In the genomic region with DNA sequence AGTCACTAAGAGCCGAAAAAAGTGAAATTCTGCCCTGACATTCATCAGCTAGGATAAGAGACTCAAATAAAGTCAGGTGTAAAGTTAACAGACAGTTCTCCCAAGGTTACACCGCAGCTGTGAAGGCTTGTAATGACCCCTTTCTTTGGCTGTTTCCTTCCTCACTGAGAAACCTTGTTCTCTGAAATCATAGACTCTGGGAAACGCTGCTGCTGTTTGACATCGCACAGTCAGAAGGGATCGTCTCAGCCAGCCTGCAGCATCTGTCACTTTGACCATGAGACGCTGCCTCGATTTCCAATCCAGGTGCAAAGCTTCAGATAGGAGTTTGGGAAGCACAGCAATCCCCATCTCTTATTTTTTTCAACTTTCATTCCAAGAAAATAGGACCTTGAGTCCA, we compare ENCODE assay signal across 8 cellular contexts. TPM values are rescaled to one million over a fixed set of nuclear protein-coding genes. Genes with fewer than 3 reads are reported as not detected.
DNase-seq lines count a peak whose midpoint lies in the region; ATAC-seq and TF ChIP-seq lines count a peak whose summit lies in the region.

No MANE protein-coding gene starts in this region.

- H3K9ac ChIP-seq in H9 (ENCODE audit: extremely low read depth, insufficient read length, low read length) (peak overlapping the region; percentile 10), smooth muscle cell (ENCODE audit: low read depth) (no peak overlapping the region)

- H3K23me2 ChIP-seq in H9 (ENCODE audit: insufficient read length, low read depth, low read length, poor library complexity, severe bottlenecking), result peaks cover 7% of the 10 kb centered on the region

- H3K27me3 ChIP-seq in H9 (ENCODE audit: insufficient read depth, low read length) (no peaks in the 10 kb centered on the region; the same call in 1 of the 2 replicates), gastroesophageal sphincter (no peaks in the 10 kb centered on the region), smooth muscle cell (ENCODE audit: low read depth) (no peaks in the 10 kb centered on the region)

- H3K9me3 Mint-ChIP-seq in H9, result no peaks in the 10 kb centered on the region; a peak in 1 of 5 replicates

- H3K18ac ChIP-seq in H9 (ENCODE audit: insufficient read length, low read depth, low read length), result peak overlapping the region; percentile 5

- no peak overlapping the region for H2BK120ac ChIP-seq in H9 (ENCODE audit: low read depth, low read length, poor library complexity, severe bottlenecking)

- no peak overlapping the region for H2BK12ac ChIP-seq in H9 (ENCODE audit: insufficient read length, low read depth, low read length)

- TF ChIP-seq EP300 in gastroesophageal sphincter (IDR thresholded peaks at IDR 0.05), result no peak

- WGBS in H9 (ENCODE audit: extremely low coverage, insufficient read length, low lambda C conversion rate), result no CpG with 5 or more reads among the region's 7 CpGs
- 5 to 15% methylated on average over 4 to 7 of the region's 7 CpGs for WGBS in gastroesophageal sphincter (ENCODE audit: low coverage in 1 of 2), 2 donors
- 54% methylated on average over 7 of the region's 7 CpGs for WGBS in smooth muscle cell (ENCODE audit: low lambda C conversion rate)

- H2AK5ac ChIP-seq in H9 (ENCODE audit: insufficient read length, low read length), result no peak overlapping the region

- H3K9me3 ChIP-seq in H9 (ENCODE audit: control insufficient read depth, low read depth, low read length) (no peaks in the 10 kb centered on the region), T-helper 17 cell (ENCODE audit: control insufficient read depth, low read length, poor library complexity, severe bottlenecking) (no peaks in the 10 kb centered on the region), gastroesophageal sphincter (no peaks in the 10 kb centered on the region), smooth muscle cell (replicated peaks; ENCODE audit: low read depth) (no peaks in the 10 kb centered on the region)

- H3T11ph ChIP-seq in H9 (ENCODE audit: low read length), result no peak overlapping the region

- H3K36me3 ChIP-seq in gastroesophageal sphincter (peaks cover 0 to 21% of the 10 kb centered on the region in 2 donors), smooth muscle cell (ENCODE audit: low read depth) (no peaks in the 10 kb centered on the region)

- no peaks in the 10 kb centered on the region for H3K36me3 Mint-ChIP-seq in H9 (ENCODE audit: insufficient read depth in 1 of 3, low read depth in 3 of 3)
- H3K36me3 Mint-ChIP-seq in T-helper 17 cell (ENCODE audit: low read depth), result no peaks in the 10 kb centered on the region

- H3K27ac ChIP-seq in H9 (ENCODE audit: insufficient read length, low read depth, low read length) (no peak overlapping the region), gastroesophageal sphincter (peak overlapping the region; percentile 82 to 97 (median 93)), smooth muscle cell (ENCODE audit: low read depth) (no peak overlapping the region)

- no peak overlapping the region for H2BK15ac ChIP-seq in H9 (ENCODE audit: low read depth, low read length)

- H3K14ac ChIP-seq in H9 (ENCODE audit: insufficient read depth, low read length), result no peak overlapping the region; the same call in 1 of the 2 replicates

- no peak overlapping the region for H4K8ac ChIP-seq in H9 (replicated peaks; ENCODE audit: insufficient read length, low read depth, low read length)

- H3K4me3 Mint-ChIP-seq in H9 (peak overlapping the region; percentile 74 to 87), T-helper 17 cell (peak overlapping the region; percentile 88)

- H2BK5ac ChIP-seq in H9 (ENCODE audit: insufficient read length, low read length), result no peak overlapping the region

- TF ChIP-seq POLR2A in gastroesophageal sphincter (IDR thresholded peaks at IDR 0.05), result no peak

- peaks cover 3% of the 10 kb centered on the region; the same call in 1 of the 2 replicates for H3K4me1 ChIP-seq in H9 (ENCODE audit: insufficient read depth, low read length)
- peaks cover 0 to 57% (median 3%) of the 10 kb centered on the region in 3 donors for H3K4me1 ChIP-seq in gastroesophageal sphincter
- peaks cover 8% of the 10 kb centered on the region for H3K4me1 ChIP-seq in smooth muscle cell (ENCODE audit: low read depth)

- ATAC-seq in T-helper 17 cell (no peak), gastroesophageal sphincter (no peak), GM18861 (IDR thresholded peaks at IDR 0.05; ENCODE audit: unreplicated experiment) (no peak)

- no peak overlapping the region for H2BK20ac ChIP-seq in H9 (ENCODE audit: low read depth, low read length, poor library complexity, severe bottlenecking)

- H4K20me1 ChIP-seq in H9 (ENCODE audit: control insufficient read depth, insufficient read depth, insufficient read length), result peaks cover 2% of the 10 kb centered on the region
- H4K20me1 ChIP-seq in smooth muscle cell (ENCODE audit: low read depth), result no peaks in the 10 kb centered on the region

- H3K79me2 ChIP-seq in H9 (ENCODE audit: insufficient read depth, low read length) (no peaks in the 10 kb centered on the region), smooth muscle cell (ENCODE audit: low read depth) (no peaks in the 10 kb centered on the region)

- DNase-seq in H9, result no peak
- DNase-seq in T-helper 17 cell, result no peak
- no peak for DNase-seq in smooth muscle cell (lab: John Stamatoyannopoulos, UW; ENCODE audit: unreplicated experiment)
- DNase-seq in nucleus accumbens (lab: John Stamatoyannopoulos, UW), result no peak
- DNase-seq in activated CD8-positive, alpha-beta memory T cell treated with anti-CD3 and anti-CD28 coated beads, Interleukin-2, amount 50 U/mL, for 48 hours, result no peak
- no peak for DNase-seq in DMS79 treated with DMSO at 0.1 percent for 48 hours (lab: John Stamatoyannopoulos, UW)

- no peak overlapping the region for H4K5ac ChIP-seq in H9 (ENCODE audit: insufficient read length, low read depth, low read length)

- H3K27me3 Mint-ChIP-seq in H9 (ENCODE audit: low read depth), result peaks cover 16% of the 10 kb centered on the region
- no peaks in the 10 kb centered on the region for H3K27me3 Mint-ChIP-seq in T-helper 17 cell

- H3K4me2 ChIP-seq in H9 (ENCODE audit: insufficient read depth, insufficient read length, low read length) (peak overlapping the region; percentile 70), smooth muscle cell (peak overlapping the region; percentile 89)

- H3F3A ChIP-seq in smooth muscle cell (ENCODE audit: low read depth), result peaks cover 5% of the 10 kb centered on the region

- no peak overlapping the region for H3K23ac ChIP-seq in H9 (ENCODE audit: insufficient read length, low read depth, low read length)

- H3K4me1 Mint-ChIP-seq in H9 (peaks cover 33 to 53% of the 10 kb centered on the region in 2 experiments), T-helper 17 cell (peaks cover 27% of the 10 kb centered on the region)

- no peak overlapping the region for H4K91ac ChIP-seq in H9 (ENCODE audit: insufficient read length, low read depth, low read length)

- no peak overlapping the region for H3K27ac Mint-ChIP-seq in H9
- peak overlapping the region; percentile 66 for H3K27ac Mint-ChIP-seq in T-helper 17 cell

- no peak overlapping the region for H3K56ac ChIP-seq in H9 (ENCODE audit: insufficient read length, low read depth, low read length)

- H3K4me3 ChIP-seq in gastroesophageal sphincter, result peak overlapping the region; percentile 74 to 87
- peak overlapping the region; percentile 63 for H3K4me3 ChIP-seq in smooth muscle cell

- no peak for TF ChIP-seq CTCF in H9 (conservative IDR thresholded peaks at IDR 0.05)
- no peak for TF ChIP-seq CTCF in gastroesophageal sphincter (IDR thresholded peaks at IDR 0.05)
- no peak for TF ChIP-seq CTCF in smooth muscle cell (IDR thresholded peaks at IDR 0.05; ENCODE audit: borderline replicate concordance, insufficient read depth, poor library complexity, severe bottlenecking)

- no peaks in the 10 kb centered on the region for H3K79me1 ChIP-seq in H9 (ENCODE audit: insufficient read depth, low read depth, low read length, poor library complexity, severe bottlenecking)

- H3K4ac ChIP-seq in H9 (ENCODE audit: low read depth, low read length), result no peak overlapping the region

- H2AFZ ChIP-seq in H9 (ENCODE audit: low read length), result no peak overlapping the region
- no peak overlapping the region for H2AFZ ChIP-seq in smooth muscle cell (ENCODE audit: low read depth)

RNA-seq across cellular contexts. Expression of gene BCAT2, which starts 0.7 kb away (rescaled TPM):
- total RNA-seq in H9 (2021) (30.6 and 32.7 TPM in 2 replicates), T-helper 17 cell (10 to 100 TPM; 14.0 to 14.6 TPM), gastroesophageal sphincter (10 to 100 TPM; 46.6 to 77.8 (median 57.8) TPM), smooth muscle cell (11.8 and 24.9 TPM in 2 replicates)
- 30.9 and 45.4 TPM in 2 replicates for polyA plus RNA-seq in smooth muscle cell

RNA-seq across cellular contexts. Expression of gene HSD17B14, which starts 26.1 kb away (rescaled TPM):
- total RNA-seq in H9 (2021) (11.2 and 11.6 TPM in 2 replicates), T-helper 17 cell (under 1 TPM in 1 of 2 donors, not detected in 1; 0.44 TPM), gastroesophageal sphincter (10 to 100 TPM in 2 of 4 donors, 1 to 10 TPM in 2; 5.3 to 12.5 (median 8.2) TPM), smooth muscle cell (14.8 and 19.3 TPM in 2 replicates)
- 16.4 and 16.9 TPM in 2 replicates for polyA plus RNA-seq in smooth muscle cell

RNA-seq across cellular contexts. Expression of gene FGF21, which starts 54.8 kb away (rescaled TPM):
- total RNA-seq in H9 (2021) (0.55 and 0.90 TPM in 2 replicates), T-helper 17 cell (not detected), gastroesophageal sphincter (not detected), smooth muscle cell (not detected in 2 replicates)
- not detected in 2 replicates for polyA plus RNA-seq in smooth muscle cell

RNA-seq across cellular contexts. Expression of gene FUT1, which starts 57.7 kb away (rescaled TPM):
- total RNA-seq in H9 (2021) (15.9 and 16.1 TPM in 2 replicates), T-helper 17 cell (under 1 TPM; 0.07 to 0.16 TPM), gastroesophageal sphincter (1 to 10 TPM in 3 of 4 donors, under 1 TPM in 1; 0.54 to 3.5 (median 2.6) TPM), smooth muscle cell (0.58 TPM in 2 replicates)
- polyA plus RNA-seq in smooth muscle cell, result 0.51 and 1.8 TPM in 2 replicates

RNA-seq across cellular contexts. Expression of gene PLEKHA4, which starts 58.3 kb away (rescaled TPM):
- total RNA-seq in H9 (2021), result 14.3 and 15.3 TPM in 2 replicates
- 1 to 10 TPM in 1 of 2 donors, under 1 TPM in 1; 0.42 to 3.0 TPM for total RNA-seq in T-helper 17 cell
- total RNA-seq in gastroesophageal sphincter, result 10 to 100 TPM; 11.4 to 29.2 (median 18.1) TPM
- 2.6 and 4.4 TPM in 2 replicates for total RNA-seq in smooth muscle cell
- 32.6 and 39.2 TPM in 2 replicates for polyA plus RNA-seq in smooth muscle cell

Comparison
In these comparisons a context has a peak if more than half of its experiments do, and no peak if none do; other contexts are left out.
1. H3K27ac ChIP-seq: peak in gastroesophageal sphincter (4 of 4); none in H9 (single experiment) and smooth muscle cell (single experiment).